Comparison of ENCODE assay signal across 1 cellular context in the genomic region with DNA sequence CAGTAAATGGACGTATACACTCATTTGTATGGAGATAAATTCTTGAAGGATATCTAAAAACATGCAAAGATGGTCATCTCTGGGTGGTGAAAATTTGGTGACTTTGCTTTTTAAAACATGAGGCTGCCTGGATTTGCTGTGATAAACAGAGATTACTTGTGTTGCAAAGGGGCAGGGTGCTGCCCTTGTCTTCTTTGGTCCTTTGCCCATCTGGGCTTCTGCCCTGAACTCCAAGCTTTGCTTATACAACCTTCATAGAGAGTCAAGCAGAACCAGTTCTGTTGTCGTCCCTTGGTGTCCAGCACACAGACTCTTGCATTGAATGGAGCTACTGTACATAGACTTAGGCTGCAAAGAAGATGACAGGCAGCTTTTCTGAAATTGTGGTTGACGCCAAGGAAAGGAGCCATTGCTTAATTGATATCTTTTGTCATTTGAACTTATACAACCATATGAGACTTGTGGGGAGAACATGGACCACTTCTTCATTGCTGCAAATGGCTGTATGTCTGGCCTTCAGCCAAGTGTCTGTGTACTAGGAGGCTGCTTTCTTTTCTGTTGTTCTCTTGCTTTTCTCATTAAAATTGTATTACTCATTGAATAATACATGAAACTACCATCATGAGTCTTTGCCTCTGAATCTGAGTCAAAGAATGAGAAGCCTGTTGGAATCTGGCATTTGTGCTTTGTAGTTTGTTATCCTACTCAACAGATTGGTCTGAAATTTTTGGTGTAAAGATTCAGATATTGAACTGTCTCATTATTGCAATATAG.
TF ChIP-seq lines count a peak whose summit lies in the region.

No MANE protein-coding gene starts in this region.

TF ChIP-seq in HepG2, 621 proteins besides CTCF, POLR2A, EP300 and RAD21 (continued from another document):
- TF ChIP-seq PRDM15 (CRISPR knock-in tag; IDR thresholded peaks at IDR 0.05) = no peak
- TF ChIP-seq CREB3 (CRISPR knock-in tag; IDR thresholded peaks at IDR 0.05) = no peak
- TF ChIP-seq ARHGAP35 (CRISPR knock-in tag; IDR thresholded peaks at IDR 0.05; ENCODE audit: borderline replicate concordance) = no peak
- no peak for TF ChIP-seq KLF16 (CRISPR knock-in tag; IDR thresholded peaks at IDR 0.05)
- TF ChIP-seq KIAA2018 (CRISPR knock-in tag; IDR thresholded peaks at IDR 0.05; ENCODE audit: borderline replicate concordance) = no peak
- TF ChIP-seq ZSCAN20 (CRISPR knock-in tag; IDR thresholded peaks at IDR 0.05; ENCODE audit: borderline replicate concordance) = no peak
- TF ChIP-seq ZNF788 (CRISPR knock-in tag; IDR thresholded peaks at IDR 0.05; ENCODE audit: borderline replicate concordance) = no peak
- TF ChIP-seq ZNF546 (CRISPR knock-in tag; conservative IDR thresholded peaks at IDR 0.05) = no peak
- no peak for TF ChIP-seq ZNF276 (CRISPR knock-in tag; IDR thresholded peaks at IDR 0.05; ENCODE audit: low read depth)
- TF ChIP-seq, protein P1, sequence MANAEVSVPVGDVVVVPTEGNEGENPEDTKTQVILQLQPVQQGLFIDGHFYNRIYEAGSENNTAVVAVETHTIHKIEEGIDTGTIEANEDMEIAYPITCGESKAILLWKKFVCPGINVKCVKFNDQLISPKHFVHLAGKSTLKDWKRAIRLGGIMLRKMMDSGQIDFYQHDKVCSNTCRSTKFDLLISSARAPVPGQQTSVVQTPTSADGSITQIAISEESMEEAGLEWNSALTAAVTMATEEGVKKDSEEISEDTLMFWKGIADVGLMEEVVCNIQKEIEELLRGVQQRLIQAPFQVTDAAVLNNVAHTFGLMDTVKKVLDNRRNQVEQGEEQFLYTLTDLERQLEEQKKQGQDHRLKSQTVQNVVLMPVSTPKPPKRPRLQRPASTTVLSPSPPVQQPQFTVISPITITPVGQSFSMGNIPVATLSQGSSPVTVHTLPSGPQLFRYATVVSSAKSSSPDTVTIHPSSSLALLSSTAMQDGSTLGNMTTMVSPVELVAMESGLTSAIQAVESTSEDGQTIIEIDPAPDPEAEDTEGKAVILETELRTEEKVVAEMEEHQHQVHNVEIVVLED (CRISPR knock-in tag; IDR thresholded peaks at IDR 0.05; ENCODE audit: borderline replicate concordance) = no peak
- no peak for TF ChIP-seq ZNF264 (CRISPR knock-in tag; IDR thresholded peaks at IDR 0.05)
